Comparison of ENCODE assay signal across 8 cellular contexts in the genomic region with DNA sequence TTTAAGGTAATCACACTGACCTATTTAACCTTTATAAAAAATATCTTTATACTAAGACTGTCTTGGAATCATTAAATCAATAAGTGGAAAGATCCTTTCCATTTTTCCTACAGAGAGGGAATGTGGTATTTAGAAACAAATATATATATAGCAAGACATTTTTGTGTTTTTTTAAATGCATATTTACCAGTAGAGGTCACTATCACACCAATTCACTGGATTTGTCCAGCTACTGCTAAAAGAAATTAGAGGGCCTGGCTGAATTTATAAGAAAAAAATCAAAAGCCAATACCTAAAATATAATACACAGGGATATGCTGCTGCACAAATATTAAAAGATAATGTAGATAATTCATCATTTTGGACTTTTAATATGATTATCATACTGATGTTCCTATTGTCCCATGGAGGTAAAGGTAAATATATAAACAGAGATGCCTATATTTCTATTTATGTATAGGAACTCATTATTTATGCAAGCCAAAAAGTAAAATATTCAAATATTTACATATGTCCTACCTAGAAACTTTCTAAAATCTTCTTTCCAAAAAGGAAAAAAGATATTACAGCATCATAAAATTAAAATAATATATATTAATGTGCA.
A peak's percentile ranks its signal among the peaks of the same experiment; 100 is the strongest.
DNase-seq lines count a peak whose midpoint lies in the region; ATAC-seq and TF ChIP-seq lines count a peak whose summit lies in the region.

No MANE protein-coding gene starts in this region.

- ATAC-seq in HG03432 (IDR thresholded peaks at IDR 0.05; ENCODE audit: unreplicated experiment), result peak; percentile 53
- no peak for ATAC-seq in omental fat pad (ENCODE audit: low FRiP score)

- H3K4me1 ChIP-seq in transverse colon, result no peaks in the 10 kb centered on the region

- DNase-seq in Caki2 (ENCODE audit: low read depth) (peak; percentile 15), SK-N-MC (ENCODE audit: low read depth, low spot score) (peak; percentile 16), glomerular visceral epithelial cell (ENCODE audit: extremely low spot score) (peak; percentile 41), transverse colon (no peak), mucosa of gallbladder (ENCODE audit: low spot score) (no peak), omental fat pad (ENCODE audit: low spot score) (no peak), DMS153 (lab: John Stamatoyannopoulos, UW) (no peak)

- intact Hi-C loops in transverse colon (cut with DNase I; ENCODE audit: low total_unique reads), result loop anchor here (2.0 to 5.0 kb wide), 2 partner anchors 68 to 493 kb away; no protein-coding TSS in a partner anchor

- no peak for TF ChIP-seq EP300 in transverse colon (IDR thresholded peaks at IDR 0.05; ENCODE audit: low read depth)

- H3K9ac ChIP-seq in SK-N-MC (ENCODE audit: insufficient read length), result no peak overlapping the region

- H3K27ac ChIP-seq in SK-N-MC (no peak overlapping the region), transverse colon (no peak overlapping the region)

- TF ChIP-seq CTCF in transverse colon (IDR thresholded peaks at IDR 0.05) (peak; percentile 47 to 63 (median 58)), omental fat pad (IDR thresholded peaks at IDR 0.05) (no peak)

- no peaks in the 10 kb centered on the region for H3K27me3 ChIP-seq in transverse colon

- H3K36me3 ChIP-seq in SK-N-MC (ENCODE audit: insufficient read depth, low read length) (no peaks in the 10 kb centered on the region), transverse colon (peaks cover 0 to 18% (median 7%) of the 10 kb centered on the region in 4 donors)

- no peak for TF ChIP-seq POLR2A in transverse colon (IDR thresholded peaks at IDR 0.05)

- in situ Hi-C loops in Caki2 (cut with HindIII; ENCODE audit: low pct_unique_long_range_greater_than_20kb, low sequenced_read_pairs) (no loop called here), transverse colon (cut with MboI; ENCODE audit: low pct_ligation_motif_present in 1 of 4, low pct_unique_long_range_greater_than_20kb in 1 of 4, low sequenced_read_pairs in 3 of 4) (loop anchor here in 2 of 4 donors (25.0 kb wide), 1 partner anchor 478 kb away; no protein-coding TSS in a partner anchor)

- H3K9me3 ChIP-seq in SK-N-MC (ENCODE audit: low read depth, low read length), result no peaks in the 10 kb centered on the region
- peaks cover under 1 to 6% of the 10 kb centered on the region in 2 donors for H3K9me3 ChIP-seq in transverse colon

- H3K4me3 ChIP-seq in SK-N-MC, result no peak overlapping the region
- H3K4me3 ChIP-seq in transverse colon, result no peak overlapping the region

Comparison
In these comparisons a context has a peak if more than half of its experiments do, and no peak if none do; other contexts are left out.
1. DNase-seq: peak in Caki2 (single experiment), SK-N-MC (single experiment) and glomerular visceral epithelial cell (single experiment); none in transverse colon (single experiment), mucosa of gallbladder (single experiment), omental fat pad (single experiment) and DMS153 (single experiment).
2. CTCF ChIP-seq: peak in transverse colon (5 of 5); none in omental fat pad (0 of 3).